Comparison of ENCODE assay signal across 28 cellular contexts in the genomic region with DNA sequence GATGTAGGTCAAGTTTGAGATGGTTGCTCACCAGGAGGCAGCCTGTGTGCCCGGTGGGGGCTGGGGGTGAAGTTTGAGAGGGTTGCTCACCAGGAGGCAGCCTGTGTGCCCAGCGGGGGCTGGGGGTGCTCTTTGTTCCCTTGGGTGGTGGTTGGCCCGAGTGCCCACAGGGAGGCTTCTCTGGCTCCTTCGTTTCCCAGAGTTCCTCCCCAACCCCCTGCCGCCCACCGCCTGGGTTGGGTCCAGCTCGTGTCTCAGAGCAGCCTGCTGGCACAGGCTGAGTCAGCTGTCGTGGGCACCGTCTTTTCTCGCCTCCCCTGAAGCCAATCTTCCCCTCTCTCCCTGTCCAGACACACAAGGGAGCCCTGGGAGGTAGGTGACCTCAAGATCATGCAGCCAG. TPM values are rescaled to one million over a fixed set of nuclear protein-coding genes. Genes with fewer than 3 reads are reported as not detected.
A peak's percentile ranks its signal among the peaks of the same experiment; 100 is the strongest.
DNase-seq lines count a peak whose midpoint lies in the region; ATAC-seq and TF ChIP-seq lines count a peak whose summit lies in the region.
"Had no signal": no experiment of that assay in that cellular context is flagged by ENCODE, and none has a peak within 500 bp of the region (broad histone marks: within the 10 kb centered on the region; RNA-seq: fewer than 3 reads in every experiment).

No MANE protein-coding gene starts in this region.

- CTCF ChIA-PET in Caco-2 (lab: Charles Lee), result no interaction called here
- CTCF ChIA-PET in RWPE1 (lab: Yijun Ruan, JAX), result interaction anchor here (1.2 kb wide), 1 partner anchor 215 kb away, joined by 4 read pairs; no protein-coding TSS in a partner anchor

- H3K4me1 ChIP-seq in spleen (peaks cover 0 to 36% (median 19%) of the 10 kb centered on the region in 6 donors), Caco-2 (no peaks in the 10 kb centered on the region)

- no peaks in the 10 kb centered on the region for H3K9me3 ChIP-seq in MG63
- H3K9me3 ChIP-seq in spleen, result no peaks in the 10 kb centered on the region
- H3K9me3 ChIP-seq in Caco-2, result no peaks in the 10 kb centered on the region
- H3K9me3 ChIP-seq: HAP-1, left ventricle myocardium inferior, SK-N-SH had no signal

- intact Hi-C loops in dorsolateral prefrontal cortex (cut with DNase I), result loop anchor here (5.0 to 10.0 kb wide), 4 partner anchors 48 to 213 kb away; no protein-coding TSS in a partner anchor
- intact Hi-C loops in spleen (cut with DNase I; ENCODE audit: low total_unique reads), result no loop called here
- intact Hi-C loops in Caco-2 (cut with micrococcal nuclease; ENCODE audit: unreplicated experiment), result no loop called here

- H3K27ac ChIP-seq in dorsolateral prefrontal cortex (peak overlapping the region in 50 of 59 donors; percentile 4 to 87 (median 57)), spleen (peak overlapping the region in 2 of 8 donors; percentile 65 to 76), RWPE1 (no peak overlapping the region)
- H3K27ac ChIP-seq: left ventricle myocardium inferior had no signal

- 80 to 92% (median 88%) methylated on average over 8 to 10 of the region's 10 CpGs for WGBS in spleen, 5 donors

- ATAC-seq in HG02571 (IDR thresholded peaks at IDR 0.05; ENCODE audit: unreplicated experiment), result no peak

- no peaks in the 10 kb centered on the region for H3K27me3 ChIP-seq in MG63
- peaks cover 0 to 3% (median 0%) of the 10 kb centered on the region in 45 donors for H3K27me3 ChIP-seq in dorsolateral prefrontal cortex
- H3K27me3 ChIP-seq in spleen (replicated peaks in 1 of 7), result peaks cover 0 to 37% (median 18%) of the 10 kb centered on the region in 7 donors
- no peaks in the 10 kb centered on the region for H3K27me3 ChIP-seq in Caco-2 (replicated peaks; ENCODE audit: control insufficient read depth, insufficient read depth, low read length)

- BruUV-seq in Caco-2 (replicated peaks; lab: Mats Ljungman, UMichigan), result no TSS peak

- H3K4me1 Mint-ChIP-seq in Caco-2 (ENCODE audit: low read depth, unreplicated experiment), result no peaks in the 10 kb centered on the region

- no peak overlapping the region for H3K27ac Mint-ChIP-seq in Caco-2 (ENCODE audit: unreplicated experiment)
- H3K27ac Mint-ChIP-seq: endodermal cell, type B pancreatic cell had no signal

- TF ChIP-seq CTCF in dorsolateral prefrontal cortex (IDR thresholded peaks at IDR 0.05 in 54 of 56, conservative IDR thresholded peaks at IDR 0.05 in 2 of 56; ENCODE audit: low read depth in 1 of 56, partially characterized antibody in 56 of 56) (no peak), spleen (IDR thresholded peaks at IDR 0.05 in 8 of 11, conservative IDR thresholded peaks at IDR 0.05 in 3 of 11) (no peak), Caco-2 (IDR thresholded peaks at IDR 0.05; ENCODE audit: insufficient read depth in 1 of 2, low read depth in 1 of 2, low read length in 1 of 2, severe bottlenecking in 1 of 2, unreplicated experiment in 1 of 2) (no peak), RWPE1 (conservative IDR thresholded peaks at IDR 0.05; ENCODE audit: low read depth) (no peak)

- H3K4me3 ChIP-seq in MG63 (no peak overlapping the region), dorsolateral prefrontal cortex (peak overlapping the region in 35 of 59 donors; percentile 4 to 85 (median 71)), spleen (no peak overlapping the region), Caco-2 (ENCODE audit: low read depth, low read length) (no peak overlapping the region)
- H3K4me3 ChIP-seq: HAP-1, left ventricle myocardium inferior had no signal

- H3K9me3 Mint-ChIP-seq in Caco-2 (ENCODE audit: unreplicated experiment), result no peaks in the 10 kb centered on the region
- H3K9me3 Mint-ChIP-seq: endodermal cell, type B pancreatic cell had no signal

- no peak for TF ChIP-seq POLR2A in spleen (IDR thresholded peaks at IDR 0.05)

- H3K36me3 ChIP-seq in MG63 (no peaks in the 10 kb centered on the region), spleen (no peaks in the 10 kb centered on the region), Caco-2 (ENCODE audit: control insufficient read depth, insufficient read depth, low read length) (no peaks in the 10 kb centered on the region)
- H3K36me3 ChIP-seq: HAP-1, left ventricle myocardium inferior had no signal

- no peaks in the 10 kb centered on the region for H3K27me3 Mint-ChIP-seq in Caco-2 (ENCODE audit: insufficient read depth, unreplicated experiment)

- no peak overlapping the region for H3K4me3 Mint-ChIP-seq in Caco-2 (ENCODE audit: unreplicated experiment)
- H3K4me3 Mint-ChIP-seq: endodermal cell had no signal

- POLR2A ChIA-PET in Caco-2 (lab: Charles Lee), result no interaction called here
- POLR2A ChIA-PET in RWPE1 (lab: Yijun Ruan, JAX; ENCODE audit: low non-redundant PET), result no interaction called here

- H3K36me3 Mint-ChIP-seq in Caco-2 (ENCODE audit: insufficient read depth, unreplicated experiment), result no peaks in the 10 kb centered on the region

- peak; percentile 4 for DNase-seq in NCI-H1092 treated with DMSO at 0.1 percent for 48 hours (lab: John Stamatoyannopoulos, UW)
- DNase-seq in NCI-H1092 (lab: John Stamatoyannopoulos, UW), result no peak
- peak; percentile 63 for DNase-seq in MG63
- peak in 7 of 10 donors; percentile 56 to 88 (median 66) for DNase-seq in dorsolateral prefrontal cortex
- DNase-seq in spleen, result peak; percentile 69
- DNase-seq in Caco-2, result no peak
- no peak for DNase-seq in RWPE1 (ENCODE audit: low spot score)
- DNase-seq: 8988T; activated CD8-positive, alpha-beta memory T cell treated with anti-CD3 and anti-CD28 coated beads, Interleukin-2, amount 50 U/mL, for 48 hours; activated gamma-delta T cell; endodermal cell; head of caudate nucleus; left ventricle myocardium inferior; MV-4-11; NCI-H1930; NCI-H345; NK-92 treated with Interleukin-12 subunit alpha and Interleukin-12 subunit beta, amount 100 ng/mL, for 24 hours; SK-N-SH; stimulated activated naive CD4-positive, alpha-beta T cell had no signal

RNA-seq across cellular contexts. Expression of a gene that starts 3.1 kb away (rescaled TPM):
- total RNA-seq in MG63 (2014; rRNA removed; shearing (Covaris generic); ENCODE audit: low replicate concordance), result 20.0 and 28.0 TPM in 2 replicates
- total RNA-seq in dorsolateral prefrontal cortex (100 to 1,000 TPM in 118 of 120 experiments, 10 to 100 TPM in 2; 90.7 to 210 (median 166) TPM), spleen (10 to 100 TPM; 15.5 to 33.8 (median 19.2) TPM), Caco-2 (2022) (not detected in 2 replicates)
- polyA plus RNA-seq in spleen, result 1 to 10 TPM; 5.8 to 6.6 (median 6.4) TPM

RNA-seq across cellular contexts. Expression of a gene that starts 40.5 kb away (rescaled TPM):
- not detected in 2 replicates for total RNA-seq in MG63 (2014; rRNA removed; shearing (Covaris generic); ENCODE audit: low replicate concordance)
- under 1 TPM in 1 of 120 experiments, not detected in 119; 0.45 TPM for total RNA-seq in dorsolateral prefrontal cortex
- not detected for total RNA-seq in spleen
- polyA plus RNA-seq in spleen, result not detected
- total RNA-seq in Caco-2 (2022), result not detected in 2 replicates
- total RNA-seq: aorta, cerebellum, fibroblast of lung, left ventricle myocardium inferior, mononuclear cell, omental fat pad had no signal
- polyA plus RNA-seq: aorta, BJ, fibroblast of lung, SK-N-SH had no signal

Comparison
In these comparisons a context has a peak if more than half of its experiments do, and no peak if none do; other contexts are left out.
1. DNase-seq: peak in NCI-H1092 treated with DMSO at 0.1 percent for 48 hours (single experiment), MG63 (single experiment), dorsolateral prefrontal cortex (7 of 10) and spleen (single experiment); none in NCI-H1092 (single experiment), Caco-2 (0 of 2) and RWPE1 (single experiment).
2. H3K4me3 ChIP-seq: peak in dorsolateral prefrontal cortex (35 of 59); none in MG63 (single experiment), spleen (0 of 8) and Caco-2 (single experiment).
3. RNA of a gene that starts 3.1 kb away (total RNA-seq): 90.7 to 210 TPM in dorsolateral prefrontal cortex, 20.0 to 28.0 TPM in MG63 and 15.5 to 33.8 TPM in spleen; not detected in Caco-2; every median in the first group is over 10 times any median in the second.
4. intact Hi-C loops: an anchor here in dorsolateral prefrontal cortex (5.0 to 10.0 kb wide); none called in spleen and Caco-2.